ENCODE assay signal across 10 cellular contexts in the genomic region with DNA sequence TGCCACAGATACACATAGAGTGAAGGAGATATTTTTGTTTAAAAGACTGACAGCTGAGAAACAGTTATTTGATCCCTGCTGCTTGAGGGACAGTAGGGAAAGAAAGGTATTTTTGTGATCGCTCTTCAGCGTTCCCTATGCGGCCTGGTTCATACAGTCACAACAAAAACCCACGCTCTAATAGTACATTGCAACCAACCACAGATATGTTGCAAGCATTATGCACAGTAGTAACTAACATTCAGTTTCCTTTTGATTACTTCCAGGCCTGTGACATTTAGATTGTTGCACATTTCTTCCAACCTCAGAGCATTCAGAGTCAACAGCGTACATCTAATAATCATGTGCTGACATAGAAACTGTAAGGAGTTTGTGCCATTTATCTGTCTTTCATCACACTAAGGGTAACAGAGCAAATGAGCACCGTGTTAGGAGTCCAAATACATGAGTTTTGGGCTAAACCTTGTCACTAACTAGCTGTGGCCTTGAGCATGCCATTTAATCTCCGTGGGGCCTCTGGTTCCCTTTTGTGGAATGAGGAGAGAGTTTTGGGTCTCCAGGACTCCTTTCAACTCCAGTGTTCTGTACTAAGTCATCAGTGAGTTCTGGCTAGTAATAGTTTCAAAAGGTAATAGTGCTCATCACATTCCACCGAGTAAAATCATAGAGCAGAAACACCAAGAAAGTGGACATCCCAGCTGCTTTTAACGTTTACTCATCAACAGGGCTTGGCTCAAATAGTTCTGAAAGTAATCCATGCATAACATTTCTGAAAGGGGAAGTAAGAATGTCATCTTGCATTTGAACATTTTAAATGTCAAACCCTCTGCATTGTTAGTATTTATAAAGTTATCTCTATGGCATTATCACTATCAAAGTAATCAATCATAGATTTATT.
DNase-seq lines count a peak whose midpoint lies in the region; ATAC-seq and TF ChIP-seq lines count a peak whose summit lies in the region.
"Had no signal": no experiment of that assay in that cellular context is flagged by ENCODE, and none has a peak within 500 bp of the region (broad histone marks: within the 10 kb centered on the region; RNA-seq: fewer than 3 reads in every experiment).

No MANE protein-coding gene starts in this region.

- H3K4me1 ChIP-seq in OCI-LY7 (ENCODE audit: insufficient read depth, low read length, poor library complexity, severe bottlenecking): peaks cover 15% of the 10 kb centered on the region

- DNase-seq in OCI-LY7 (ENCODE audit: low spot score): peak; percentile 56
- DNase-seq in memory B cell (ENCODE audit: low spot score in 2 of 2): peak in 1 of 2 donors; percentile 11
- DNase-seq in GF-D8 (lab: John Stamatoyannopoulos, UW): no peak
- no peak for DNase-seq in activated naive CD4-positive, alpha-beta T cell (lab: John Stamatoyannopoulos, UW)
- DNase-seq in NCI-H2107 (lab: John Stamatoyannopoulos, UW): no peak
- no peak for DNase-seq in central memory CD4-positive, alpha-beta T cell
- DNase-seq: right cardiac atrium had no signal

- intact Hi-C loops in OCI-LY7 (cut with micrococcal nuclease; ENCODE audit: unreplicated experiment): no loop called here

- H3K9me3 ChIP-seq in OCI-LY7 (ENCODE audit: low read length): no peaks in the 10 kb centered on the region

- no peak for TF ChIP-seq CTCF in OCI-LY7 (conservative IDR thresholded peaks at IDR 0.05; ENCODE audit: low read length)

- peaks cover 7% of the 10 kb centered on the region for H3K36me3 Mint-ChIP-seq in memory B cell

- H3K27me3 Mint-ChIP-seq in memory B cell: no peaks in the 10 kb centered on the region

- peak overlapping the region; percentile 91 for H3K27ac Mint-ChIP-seq in memory B cell

- peak overlapping the region; percentile 27 for H3K27ac ChIP-seq in OCI-LY7 (ENCODE audit: low read depth, low read length, poor library complexity, severe bottlenecking)
- H3K27ac ChIP-seq: VCaP had no signal

- H3K4me2 ChIP-seq in OCI-LY7 (ENCODE audit: low read length): peak overlapping the region; percentile 47; the same call in 1 of the 2 replicates

- no peaks in the 10 kb centered on the region for H3K36me3 ChIP-seq in OCI-LY7 (ENCODE audit: insufficient read depth, low read length)

- peak overlapping the region; percentile 21 for H3K4me3 Mint-ChIP-seq in memory B cell

- H3K4me3 ChIP-seq in OCI-LY7 (ENCODE audit: low read depth, low read length, poor library complexity, severe bottlenecking): no peak overlapping the region

- POLR2A ChIA-PET in OCI-LY7 (lab: Charles Lee): no interaction called here

- H3K9me2 ChIP-seq in OCI-LY7 (ENCODE audit: insufficient read depth, low read length): no peaks in the 10 kb centered on the region

- no TSS peak for BruUV-seq in OCI-LY7 (replicated peaks; lab: Mats Ljungman, UMichigan)

- H3K79me2 ChIP-seq in OCI-LY7 (ENCODE audit: insufficient read depth, low read depth, low read length): no peaks in the 10 kb centered on the region

- ATAC-seq in GM18861 (IDR thresholded peaks at IDR 0.05; ENCODE audit: unreplicated experiment) (peak; percentile 95), HG02852 (IDR thresholded peaks at IDR 0.05; ENCODE audit: unreplicated experiment) (peak; percentile 93), memory B cell (ENCODE audit: low read depth) (peak; percentile 89)

- H4K20me1 ChIP-seq in OCI-LY7 (ENCODE audit: insufficient read depth, low read length): no peaks in the 10 kb centered on the region

- CTCF ChIA-PET in OCI-LY7 (lab: Charles Lee; ENCODE audit: unreplicated experiment): no interaction called here

- peaks cover 35% of the 10 kb centered on the region for H3K4me1 Mint-ChIP-seq in memory B cell

- no peaks in the 10 kb centered on the region for H3K9me3 Mint-ChIP-seq in memory B cell

- H2AFZ ChIP-seq in OCI-LY7 (ENCODE audit: low read length): no peak overlapping the region
